8 cellular contexts compared by ENCODE assay signal in the genomic region with DNA sequence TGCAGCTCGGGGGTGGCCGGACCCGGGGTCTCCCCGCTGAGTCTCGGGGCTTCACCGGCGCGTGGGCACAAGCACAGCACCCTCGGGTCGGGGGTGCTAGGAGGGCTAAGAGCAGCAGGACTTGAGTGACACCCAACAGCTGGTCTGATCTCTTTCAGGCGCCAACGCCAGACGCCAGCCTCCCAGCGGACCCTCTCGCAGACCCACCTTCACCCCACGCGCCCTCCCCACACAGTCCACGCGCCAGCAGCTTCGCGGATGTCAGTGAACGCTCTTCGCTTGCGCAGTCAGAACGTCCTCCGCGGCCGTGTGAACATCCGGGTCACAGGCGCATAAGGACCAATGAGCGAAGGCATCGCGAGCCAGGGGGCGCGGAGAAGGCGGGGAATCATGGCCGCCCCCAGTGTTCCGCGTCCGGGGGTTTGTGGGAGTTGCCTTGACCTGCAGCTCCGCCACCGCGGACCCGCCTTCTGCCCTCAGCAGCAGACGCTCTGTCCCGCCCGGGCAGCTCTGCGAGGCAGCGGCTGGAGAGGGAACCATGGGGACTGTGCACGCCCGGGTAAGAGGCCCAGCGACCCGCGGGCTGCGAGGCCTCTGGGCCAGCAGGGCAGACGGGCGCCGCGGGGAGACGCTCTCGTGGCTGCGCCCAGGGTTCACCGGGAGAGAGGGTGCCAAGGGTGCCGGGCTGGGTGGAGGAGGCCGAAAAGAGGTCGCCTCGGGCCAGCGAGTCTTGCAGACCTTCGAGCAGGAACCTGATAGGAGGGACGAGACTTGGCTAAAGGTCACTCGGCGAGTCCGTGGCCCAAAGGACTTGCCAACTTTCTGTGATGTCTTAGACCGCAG. TPM values are rescaled to one million over a fixed set of nuclear protein-coding genes. Genes with fewer than 3 reads are reported as not detected.
DNase-seq lines count a peak whose midpoint lies in the region; ATAC-seq lines count a peak whose summit lies in the region.

A gene (plus strand): TSS at position 403 of the 843 bp plus-strand sequence. CDS start 136 bp downstream, at position 539.

- peaks cover 6% of the 10 kb centered on the region for H3K79me1 ChIP-seq in mesendoderm (ENCODE audit: low read length)

- peak within 1 kb of the TSS; percentile 67 for H3K23ac ChIP-seq in mesendoderm (ENCODE audit: low read length)

- H3K18ac ChIP-seq in mesendoderm (ENCODE audit: low read length), result peak within 1 kb of the TSS; percentile 42

- no peak within 1 kb of the TSS for H2AK5ac ChIP-seq in mesendoderm (ENCODE audit: low read length)

- no CpG with 5 or more reads among the region's 74 CpGs for WGBS in mesendoderm (ENCODE audit: extremely low coverage, insufficient coverage, low lambda C conversion rate)

- DNase-seq in CMK (ENCODE audit: low read depth) (peak; percentile 92), HS-27A (ENCODE audit: low read depth) (peak; percentile 64), NOMO-1 treated with dmso at 0.1 percent for 144 hours (lab: John Stamatoyannopoulos, UW; ENCODE audit: unreplicated experiment) (peak; percentile 84), mesendoderm (peak; percentile 93)
- DNase-seq in activated CD8-positive, alpha-beta memory T cell treated with anti-CD3 and anti-CD28 coated beads, Interleukin-2, amount 10 ng/mL, durations not matched to agents 7 days and 5 days, result peak; percentile 96
- DNase-seq in stimulated activated CD8-positive, alpha-beta memory T cell treated with anti-CD3 and anti-CD28 coated beads, Interleukin-15, amount 100 ng/mL, for 1 hour (ENCODE audit: low read depth), result peak; percentile 83

- H3K27me3 ChIP-seq in endocrine pancreas (ENCODE audit: control insufficient read depth, insufficient read depth, low read length) (no peaks in the 10 kb centered on the region), mesendoderm (ENCODE audit: insufficient read depth, low read length, poor library complexity) (no peaks in the 10 kb centered on the region)

- H3K9me3 Mint-ChIP-seq in activated CD8-positive, alpha-beta memory T cell treated with anti-CD3 and anti-CD28 coated beads, Interleukin-2, amount 10 ng/mL, durations not matched to agents 7 days and 5 days (ENCODE audit: low read depth), result no peaks in the 10 kb centered on the region

- H3K27ac ChIP-seq in mesendoderm (ENCODE audit: low read depth, low read length), result peak within 1 kb of the TSS; percentile 62

- CTCF ChIA-PET in activated CD8-positive, alpha-beta memory T cell treated with anti-CD3 and anti-CD28 coated beads, Interleukin-2, amount 10 ng/mL, durations not matched to agents 7 days and 5 days (lab: Charles Lee), result interaction anchor here (0.7 to 2.0 kb wide), 7 partner anchors 9 to 729 kb away, joined by 3 to 23 read pairs (median 5); a partner anchor contains a TSS

- H2BK5ac ChIP-seq in mesendoderm (ENCODE audit: low read length), result no peak within 1 kb of the TSS

- no peak within 1 kb of the TSS for H3K4ac ChIP-seq in mesendoderm (ENCODE audit: low read depth, low read length)

- peak within 1 kb of the TSS; percentile 100 for H3K4me3 Mint-ChIP-seq in activated CD8-positive, alpha-beta memory T cell treated with anti-CD3 and anti-CD28 coated beads, Interleukin-2, amount 10 ng/mL, durations not matched to agents 7 days and 5 days

- peaks cover 4% of the 10 kb centered on the region for H3K36me3 Mint-ChIP-seq in activated CD8-positive, alpha-beta memory T cell treated with anti-CD3 and anti-CD28 coated beads, Interleukin-2, amount 10 ng/mL, durations not matched to agents 7 days and 5 days

- H3K56ac ChIP-seq in mesendoderm (ENCODE audit: low read length), result peak within 1 kb of the TSS; percentile 93

- no peaks in the 10 kb centered on the region for H3K9me3 ChIP-seq in endocrine pancreas (ENCODE audit: control insufficient read depth, low read length)

- H3K4me1 ChIP-seq in endocrine pancreas (ENCODE audit: control insufficient read depth, insufficient read depth, low read length) (no peaks in the 10 kb centered on the region), mesendoderm (ENCODE audit: control insufficient read depth, low read depth, low read length) (peaks cover 4% of the 10 kb centered on the region)

- peak within 1 kb of the TSS; percentile 74 for H3K4me3 ChIP-seq in endocrine pancreas (ENCODE audit: control insufficient read depth, insufficient read depth, low read length)
- H3K4me3 ChIP-seq in mesendoderm (ENCODE audit: low read length), result peak within 1 kb of the TSS; percentile 92

- H3K27ac Mint-ChIP-seq in activated CD8-positive, alpha-beta memory T cell treated with anti-CD3 and anti-CD28 coated beads, Interleukin-2, amount 10 ng/mL, durations not matched to agents 7 days and 5 days, result peak within 1 kb of the TSS; percentile 97

- no peak within 1 kb of the TSS for H4K8ac ChIP-seq in mesendoderm (ENCODE audit: low read depth, low read length)

- no peaks in the 10 kb centered on the region for H3K36me3 ChIP-seq in endocrine pancreas (ENCODE audit: control insufficient read depth, insufficient read depth, low read length)
- no peaks in the 10 kb centered on the region for H3K36me3 ChIP-seq in mesendoderm (ENCODE audit: control insufficient read depth, insufficient read depth, low read length)

- no peaks in the 10 kb centered on the region for H3K27me3 Mint-ChIP-seq in activated CD8-positive, alpha-beta memory T cell treated with anti-CD3 and anti-CD28 coated beads, Interleukin-2, amount 10 ng/mL, durations not matched to agents 7 days and 5 days

- H3K4me1 Mint-ChIP-seq in activated CD8-positive, alpha-beta memory T cell treated with anti-CD3 and anti-CD28 coated beads, Interleukin-2, amount 10 ng/mL, durations not matched to agents 7 days and 5 days, result peaks cover 33% of the 10 kb centered on the region

- H3K9ac ChIP-seq in endocrine pancreas (ENCODE audit: control insufficient read depth, insufficient read depth, low read length) (peak within 1 kb of the TSS; percentile 83), mesendoderm (ENCODE audit: low read length) (peak within 1 kb of the TSS; percentile 93)

- H2BK15ac ChIP-seq in mesendoderm (replicated peaks; ENCODE audit: low read depth), result no peak within 1 kb of the TSS

- ATAC-seq in GM19463 (IDR thresholded peaks at IDR 0.05; ENCODE audit: unreplicated experiment), result peak; percentile 95
- ATAC-seq in activated CD8-positive, alpha-beta memory T cell treated with anti-CD3 and anti-CD28 coated beads, Interleukin-2, amount 10 ng/mL, durations not matched to agents 7 days and 5 days, result peak; percentile 98

- H4K5ac ChIP-seq in mesendoderm (ENCODE audit: low read length), result no peak within 1 kb of the TSS

- peaks cover 13% of the 10 kb centered on the region for H3K79me2 ChIP-seq in mesendoderm (ENCODE audit: control insufficient read depth, insufficient read depth, low read length)

- H3K4me2 ChIP-seq in mesendoderm (ENCODE audit: low read length), result peak within 1 kb of the TSS; percentile 91

- no peak within 1 kb of the TSS for H2BK120ac ChIP-seq in mesendoderm (ENCODE audit: low read depth, low read length)

RNA-seq across cellular contexts. Expression of the gene that starts here (rescaled TPM):
- 10 to 100 TPM; 42.2 to 57.9 TPM for total RNA-seq in activated CD8-positive, alpha-beta memory T cell treated with anti-CD3 and anti-CD28 coated beads, Interleukin-2, amount 10 ng/mL, durations not matched to agents 7 days and 5 days
- polyA plus RNA-seq in mesendoderm (2013, experiment 1 of 2), result 48.2 TPM
- polyA plus RNA-seq in mesendoderm (2013, experiment 2 of 2), result 49.2 TPM

Comparison
In these comparisons a context has a peak if more than half of its experiments do, and no peak if none do; other contexts are left out.
1. Peak in every context shown above with its lines: DNase-seq, ATAC-seq, H3K4me3 ChIP-seq and H3K27ac ChIP-seq.